Comparison of ENCODE assay signal across 10 cellular contexts in the genomic region with DNA sequence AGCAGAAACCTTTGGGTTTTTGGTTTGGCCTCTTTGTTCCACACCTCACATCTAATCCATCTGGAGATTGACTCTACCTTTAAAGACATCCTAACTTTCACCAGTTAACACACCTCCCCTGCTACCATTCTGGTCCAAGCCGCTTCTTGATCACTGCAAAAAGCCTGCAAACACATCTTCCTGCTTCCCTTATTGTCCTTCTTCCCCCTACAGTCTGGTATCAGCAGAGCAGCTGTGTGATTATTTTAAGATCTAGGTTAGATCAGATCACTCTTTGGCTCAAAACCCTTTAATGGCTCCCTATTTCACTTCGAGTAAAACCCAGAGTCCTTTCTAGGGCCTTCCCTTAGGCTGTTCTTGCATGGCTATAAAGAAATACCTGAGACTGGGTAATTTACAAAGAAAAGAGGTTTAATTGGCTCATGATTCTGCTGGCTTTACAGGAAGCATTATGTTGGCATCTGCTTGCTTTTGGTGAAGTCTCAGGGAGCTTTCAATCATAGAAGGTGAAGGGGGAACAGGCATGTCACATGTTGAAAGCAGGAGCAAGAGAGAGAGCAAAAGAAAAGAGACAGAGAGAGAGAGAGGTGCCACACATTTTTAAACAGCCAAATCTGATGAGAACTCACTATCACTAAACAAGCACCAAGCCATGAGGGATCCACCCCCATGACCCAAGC. TPM values are rescaled to one million over a fixed set of nuclear protein-coding genes. Genes with fewer than 3 reads are reported as not detected.
DNase-seq lines count a peak whose midpoint lies in the region; ATAC-seq and TF ChIP-seq lines count a peak whose summit lies in the region.
"Had no signal": no experiment of that assay in that cellular context is flagged by ENCODE, and none has a peak within 500 bp of the region (broad histone marks: within the 10 kb centered on the region; RNA-seq: fewer than 3 reads in every experiment).

No MANE protein-coding gene starts in this region.

- no peaks in the 10 kb centered on the region for H3F3A ChIP-seq in GM23338 (replicated peaks; ENCODE audit: low read depth)

- H3K27me3 Mint-ChIP-seq in GM23338 (ENCODE audit: insufficient read depth, low read depth, poor library complexity) = peaks cover 3% of the 10 kb centered on the region
- no peaks in the 10 kb centered on the region for H3K27me3 Mint-ChIP-seq in activated B cell treated with CpG ODN at 0.5 μM for 24 hours
- H3K27me3 Mint-ChIP-seq in mesothelial cell of epicardium (ENCODE audit: low read depth) = no peaks in the 10 kb centered on the region

- H3K36me3 Mint-ChIP-seq in GM23338 (ENCODE audit: low read depth) = peaks cover 59% of the 10 kb centered on the region
- peaks cover 5% of the 10 kb centered on the region for H3K36me3 Mint-ChIP-seq in activated B cell treated with CpG ODN at 0.5 μM for 24 hours (ENCODE audit: low read depth)
- H3K36me3 Mint-ChIP-seq in mesothelial cell of epicardium = peaks cover 25% of the 10 kb centered on the region

- H2AFZ ChIP-seq in DND-41 (ENCODE audit: low read depth, low read length) (no peak overlapping the region), GM23338 (no peak overlapping the region)

- ATAC-seq in DND-41 (ENCODE audit: insufficient read depth, low read depth) (no peak), GM23338 (no peak), activated B cell treated with CpG ODN at 0.5 μM for 24 hours (ENCODE audit: low read depth) (no peak), HG03095 (IDR thresholded peaks at IDR 0.05; ENCODE audit: unreplicated experiment) (no peak)

- peak overlapping the region; percentile 72; the same call in 1 of the 2 replicates for H3K4me2 ChIP-seq in DND-41 (ENCODE audit: insufficient read depth, low read length)
- peak overlapping the region; percentile 99 for H3K4me2 ChIP-seq in GM23338

- peaks cover 23% of the 10 kb centered on the region for H4K20me1 ChIP-seq in DND-41 (ENCODE audit: insufficient read depth, low read length)
- H4K20me1 ChIP-seq in GM23338 (replicated peaks; ENCODE audit: insufficient read depth) = peaks cover 16% of the 10 kb centered on the region

- H3K27ac ChIP-seq in DND-41 (ENCODE audit: low read length) = no peak overlapping the region
- H3K27ac ChIP-seq in GM23338 (ENCODE audit: low read depth) = no peak overlapping the region

- H3K79me2 ChIP-seq in DND-41 (ENCODE audit: insufficient read depth, low read length) (peaks cover 38% of the 10 kb centered on the region), GM23338 (replicated peaks; ENCODE audit: insufficient read depth) (peaks cover 65% of the 10 kb centered on the region)

- H3K4me3 ChIP-seq in DND-41 (ENCODE audit: low read depth in 1 of 2, low read length in 2 of 2) = no peak overlapping the region
- H3K4me3 ChIP-seq in GM23338 = peak overlapping the region; percentile 91

- TF ChIP-seq CTCF in DND-41 (IDR thresholded peaks at IDR 0.05; ENCODE audit: borderline replicate concordance, extremely low read depth, low read length, poor library complexity, severe bottlenecking) (no peak), GM23338 (conservative IDR thresholded peaks at IDR 0.05; ENCODE audit: low read depth in 2 of 2) (no peak), activated B cell treated with CpG ODN at 0.5 μM for 24 hours (IDR thresholded peaks at IDR 0.05) (no peak), mesothelial cell of epicardium (IDR thresholded peaks at IDR 0.05; ENCODE audit: unreplicated experiment) (no peak)

- H3K27me3 ChIP-seq in DND-41 (ENCODE audit: insufficient read depth, low read length, poor library complexity) (no peaks in the 10 kb centered on the region), GM23338 (ENCODE audit: insufficient read depth) (no peaks in the 10 kb centered on the region)

- intact Hi-C loops in activated B cell treated with CpG ODN at 0.5 μM for 24 hours (cut with micrococcal nuclease) = no loop called here

- H3K4me3 Mint-ChIP-seq in GM23338 (peak overlapping the region; percentile 94), activated B cell treated with CpG ODN at 0.5 μM for 24 hours (peak overlapping the region; percentile 13), mesothelial cell of epicardium (peak overlapping the region; percentile 37)

- H3K9me3 Mint-ChIP-seq in GM23338 (peaks cover 7% of the 10 kb centered on the region), activated B cell treated with CpG ODN at 0.5 μM for 24 hours (peaks cover 8% of the 10 kb centered on the region), mesothelial cell of epicardium (peaks cover 26% of the 10 kb centered on the region)

- DNase-seq in DND-41 (no peak), GM23338 (ENCODE audit: low spot score) (no peak), activated B cell treated with CpG ODN at 0.5 μM for 24 hours (no peak), mesothelial cell of epicardium (ENCODE audit: low spot score in 2 of 2, unreplicated experiment in 2 of 2) (no peak), activated gamma-delta T cell treated with Interleukin-2 at 50 U/mL for 16 hours (no peak), OCI-M2 (lab: John Stamatoyannopoulos, UW; ENCODE audit: unreplicated experiment) (no peak)
- DNase-seq: activated CD4-positive, CD25-positive, alpha-beta regulatory T cell treated with anti-CD3 and anti-CD28 coated beads, Interleukin-2, amount 50 U/mL, for 72 hours; GDM1; NCI-H146 had no signal

- H3K9me2 ChIP-seq in GM23338 (ENCODE audit: insufficient read depth) = no peaks in the 10 kb centered on the region

- no peak overlapping the region for H3K9ac ChIP-seq in DND-41 (ENCODE audit: low read depth, low read length)

- peaks cover 33% of the 10 kb centered on the region for H3K4me1 ChIP-seq in DND-41 (ENCODE audit: insufficient read depth, low read length)
- peaks cover 22% of the 10 kb centered on the region for H3K4me1 ChIP-seq in GM23338 (ENCODE audit: insufficient read depth)

- no peaks in the 10 kb centered on the region for H3K9me3 ChIP-seq in DND-41 (ENCODE audit: insufficient read depth, low read length, severe bottlenecking)

- H3K27ac Mint-ChIP-seq in GM23338 (no peak overlapping the region), activated B cell treated with CpG ODN at 0.5 μM for 24 hours (peak overlapping the region; percentile 1), mesothelial cell of epicardium (no peak overlapping the region)

- H3K4me1 Mint-ChIP-seq in GM23338 = peaks cover 31% of the 10 kb centered on the region
- H3K4me1 Mint-ChIP-seq in activated B cell treated with CpG ODN at 0.5 μM for 24 hours = peaks cover 57% of the 10 kb centered on the region
- peaks cover 45% of the 10 kb centered on the region for H3K4me1 Mint-ChIP-seq in mesothelial cell of epicardium

- 0 out of 2 replicates have a peak, but pooled peaks cover 3% of the 10 kb centered on the region for H3K36me3 ChIP-seq in DND-41 (ENCODE audit: insufficient read depth, low read length)
- H3K36me3 ChIP-seq in GM23338 (ENCODE audit: insufficient read depth) = no peaks in the 10 kb centered on the region

- CTCF ChIA-PET in activated B cell treated with CpG ODN at 0.5 μM for 24 hours (lab: Charles Lee) = no interaction called here

- POLR2A ChIA-PET in activated B cell treated with CpG ODN at 0.5 μM for 24 hours (lab: Charles Lee) = no interaction called here

TF ChIP-seq in GM23338, 12 proteins besides CTCF, POLR2A, EP300 and RAD21 (continues in another document):
- TF ChIP-seq ZNF114 (CRISPR knock-in tag; IDR thresholded peaks at IDR 0.05) = no peak

RNA-seq across cellular contexts. Expression of gene TEX10, which starts 1.5 kb away (rescaled TPM):
- 98.7 and 102 TPM in 2 replicates for total RNA-seq in GM23338 (2014; rRNA removed; shearing (Covaris generic))
- 28.5 and 35.0 TPM in 2 replicates for polyA plus RNA-seq in GM23338 (2016; fragmentation: Nextera tagmentation; extraction: Ambion mirVana)
- total RNA-seq in activated B cell treated with CpG ODN at 0.5 μM for 24 hours = 26.5 and 28.7 TPM in 2 replicates
- total RNA-seq in mesothelial cell of epicardium = 35.6 to 36.2 TPM (median 36.1 TPM) in 3 replicates

Comparison
In these comparisons a context has a peak if more than half of its experiments do, and no peak if none do; other contexts are left out.
1. H3K4me3 Mint-ChIP-seq: peak in every context shown above with its lines; median percentile 94 in GM23338; 37 in mesothelial cell of epicardium; 13 in activated B cell treated with CpG ODN at 0.5 μM for 24 hours.